Comparison of ENCODE assay signal across 10 cellular contexts in genomic region chr3:136547293-136547692, GRCh38.
DNase-seq lines count a peak whose midpoint lies in the region; ATAC-seq, FAIRE-seq and TF ChIP-seq lines count a peak whose summit lies in the region.
"Had no signal": no experiment of that assay in that cellular context is flagged by ENCODE, and none has a peak within 500 bp of the region (broad histone marks: within the 10 kb centered on the region; RNA-seq: fewer than 3 reads in every experiment).

No MANE protein-coding gene starts in this region.

- peaks cover 31% of the 10 kb centered on the region for H3K4me1 Mint-ChIP-seq in Calu3 (ENCODE audit: low read depth, unreplicated experiment)

- no peak for TF ChIP-seq CTCF in Calu3 (IDR thresholded peaks at IDR 0.05; ENCODE audit: unreplicated experiment)
- no peak for TF ChIP-seq CTCF in RWPE2 (IDR thresholded peaks at IDR 0.05; ENCODE audit: poor library complexity, severe bottlenecking)
- no peak for TF ChIP-seq CTCF in lower leg skin (IDR thresholded peaks at IDR 0.05)
- no peak for TF ChIP-seq CTCF in kidney (IDR thresholded peaks at IDR 0.05; ENCODE audit: borderline replicate concordance, extremely low read depth, insufficient read depth)

- peak; percentile 58 for ATAC-seq in RWPE2 (ENCODE audit: low read depth)
- no peak for ATAC-seq in GM21786 (IDR thresholded peaks at IDR 0.05; ENCODE audit: unreplicated experiment)
- ATAC-seq: psoas muscle had no signal

- BruUV-seq in Calu3 (replicated peaks; lab: Mats Ljungman, UMichigan) = no TSS peak

- H3K27ac ChIP-seq in RWPE2 (ENCODE audit: poor library complexity, severe bottlenecking) (no peak overlapping the region), kidney (ENCODE audit: low read depth in 2 of 2, low read length in 2 of 2) (no peak overlapping the region)
- H3K27ac ChIP-seq: left ventricle myocardium inferior, psoas muscle had no signal

- H3K9me3 ChIP-seq in RWPE2 (ENCODE audit: severe bottlenecking) = no peaks in the 10 kb centered on the region
- no peaks in the 10 kb centered on the region for H3K9me3 ChIP-seq in kidney (ENCODE audit: control insufficient read depth in 1 of 2, low read length in 2 of 2)
- H3K9me3 ChIP-seq: left ventricle myocardium inferior, psoas muscle had no signal

- H3K9ac ChIP-seq in kidney (ENCODE audit: low read length in 2 of 2) = no peak overlapping the region

- CTCF ChIA-PET in Calu3 (lab: Charles Lee) = interaction anchor here (0.5 to 6.7 kb wide), 7 partner anchors 38 to 467 kb away, joined by 3 to 170 read pairs (median 4); partner anchors contain the start of gene STAG1

- H3K4me3 ChIP-seq in RWPE2 (ENCODE audit: severe bottlenecking) (no peak overlapping the region), lower leg skin (ENCODE audit: low read depth, poor library complexity, severe bottlenecking) (no peak overlapping the region), kidney (ENCODE audit: low read length in 2 of 2) (no peak overlapping the region)
- H3K4me3 ChIP-seq: K562, left ventricle myocardium inferior, psoas muscle had no signal

- no peaks in the 10 kb centered on the region for H3K9me3 Mint-ChIP-seq in Calu3 (ENCODE audit: low read depth, unreplicated experiment)

- FAIRE-seq in GM12891 (lab: Jason Lieb, UNC) = peak; percentile 71
- peak; percentile 13 for FAIRE-seq in islet of Langerhans (lab: Jason Lieb, UNC)
- FAIRE-seq in kidney (lab: Jason Lieb, UNC) = no peak

- no peaks in the 10 kb centered on the region for H3K27me3 ChIP-seq in RWPE2 (ENCODE audit: insufficient read depth, poor library complexity, severe bottlenecking)

- peak overlapping the region; percentile 51 for H3K27ac Mint-ChIP-seq in Calu3 (ENCODE audit: unreplicated experiment)

- H3K36me3 Mint-ChIP-seq in Calu3 (ENCODE audit: insufficient read depth, unreplicated experiment) = no peaks in the 10 kb centered on the region

- peak; percentile 62 for DNase-seq in Calu3
- no peak for DNase-seq in GM12891 (ENCODE audit: insufficient read length, low spot score)
- no peak for DNase-seq in RWPE2 (ENCODE audit: low spot score)
- no peak for DNase-seq in lower leg skin (ENCODE audit: low spot score in 2 of 2)
- DNase-seq in kidney = no peak
- DNase-seq: left ventricle myocardium inferior, psoas muscle had no signal

- H3K36me3 ChIP-seq in RWPE2 (ENCODE audit: low read depth) = no peaks in the 10 kb centered on the region; the same call in 1 of the 2 replicates
- no peaks in the 10 kb centered on the region for H3K36me3 ChIP-seq in kidney (ENCODE audit: control insufficient read depth in 1 of 2, insufficient read depth in 2 of 2, low read length in 2 of 2)
- H3K36me3 ChIP-seq: left ventricle myocardium inferior had no signal

- no peak overlapping the region for H3K4me3 Mint-ChIP-seq in Calu3 (ENCODE audit: low read depth, unreplicated experiment)

- intact Hi-C loops in Calu3 (cut with micrococcal nuclease; ENCODE audit: unreplicated experiment) (loop anchor here (2.0 to 10.0 kb wide), 7 partner anchors 78 to 470 kb away; partner anchors contain the start of genes NCK1 and SLC35G2), lower leg skin (cut with DNase I; ENCODE audit: low total_unique reads) (no loop called here), kidney (cut with DNase I) (no loop called here)

- TF ChIP-seq POLR2A in GM12891 (IDR thresholded peaks at IDR 0.05; ENCODE audit: low read depth, low read length) (no peak), lower leg skin (IDR thresholded peaks at IDR 0.05) (no peak)

- H3K27me3 Mint-ChIP-seq in Calu3 (ENCODE audit: unreplicated experiment) = no peaks in the 10 kb centered on the region

- H3K4me1 ChIP-seq in RWPE2 (ENCODE audit: insufficient read depth, poor library complexity, severe bottlenecking) (peaks cover 11% of the 10 kb centered on the region), kidney (ENCODE audit: control insufficient read depth in 1 of 2, insufficient read depth in 1 of 2, low read depth in 1 of 2, low read length in 2 of 2) (no peaks in the 10 kb centered on the region)
- H3K4me1 ChIP-seq: psoas muscle had no signal

TF ChIP-seq in GM12891, 5 proteins besides CTCF, POLR2A, EP300 and RAD21:
- TF ChIP-seq SPI1 (IDR thresholded peaks at IDR 0.05; ENCODE audit: low read depth, low read length) (peak; percentile 64), PAX5 (IDR thresholded peaks at IDR 0.05; ENCODE audit: insufficient read depth, low read length, severe bottlenecking) (no peak)
